ENCODE assay signal across 1 cellular context in genomic region chr19:14551134-14552007, GRCh38.
TF ChIP-seq lines count a peak whose summit lies in the region.
"Not testable (repeated sequence)": the region's sequence is repeated elsewhere in the genome, so short reads cannot be mapped to it uniquely, and the experiment has no call there.

No MANE protein-coding gene starts in this region.

TF ChIP-seq in K562, 482 proteins besides CTCF, POLR2A, EP300 and RAD21:
- peak; percentile 60 for TF ChIP-seq ARID1B (IDR thresholded peaks at IDR 0.05)
- TF ChIP-seq ID3 (CRISPR knock-in tag; IDR thresholded peaks at IDR 0.05); ATF1 (CRISPR knock-in tag; IDR thresholded peaks at IDR 0.05); NR2C1 (tag; IDR thresholded peaks at IDR 0.05); MYC (CRISPR knock-in tag; IDR thresholded peaks at IDR 0.05; ENCODE audit: borderline replicate concordance, low read depth): not testable (repeated sequence)
- TF ChIP-seq ID3 (tag; IDR thresholded peaks at IDR 0.05) = 0 out of 2 replicates have a peak, but pooled peaks have one; percentile 27
- TF ChIP-seq ASH1L (IDR thresholded peaks at IDR 0.05; ENCODE audit: borderline replicate concordance, low read depth, partially characterized antibody) = peak; percentile 22
- peak; percentile 25; the same call in 1 of the 2 replicates for TF ChIP-seq STAG1 (CRISPR knock-in tag; IDR thresholded peaks at IDR 0.05; ENCODE audit: borderline replicate concordance)
- peak; percentile 27; the same call in 1 of the 2 replicates for TF ChIP-seq PKNOX1 (IDR thresholded peaks at IDR 0.05)
- TF ChIP-seq TCF3 (CRISPR knock-in tag; IDR thresholded peaks at IDR 0.05) = peak; percentile 13; the same call in 1 of the 2 replicates
- peak in 1 of 2 experiments; percentile 29; a peak in 1 of 4 replicates for TF ChIP-seq TRIM24 (IDR thresholded peaks at IDR 0.05)
- TF ChIP-seq E2F1 (CRISPR knock-in tag; IDR thresholded peaks at IDR 0.05) = peak; percentile 57; the same call in 1 of the 2 replicates
- TF ChIP-seq, protein P1, sequence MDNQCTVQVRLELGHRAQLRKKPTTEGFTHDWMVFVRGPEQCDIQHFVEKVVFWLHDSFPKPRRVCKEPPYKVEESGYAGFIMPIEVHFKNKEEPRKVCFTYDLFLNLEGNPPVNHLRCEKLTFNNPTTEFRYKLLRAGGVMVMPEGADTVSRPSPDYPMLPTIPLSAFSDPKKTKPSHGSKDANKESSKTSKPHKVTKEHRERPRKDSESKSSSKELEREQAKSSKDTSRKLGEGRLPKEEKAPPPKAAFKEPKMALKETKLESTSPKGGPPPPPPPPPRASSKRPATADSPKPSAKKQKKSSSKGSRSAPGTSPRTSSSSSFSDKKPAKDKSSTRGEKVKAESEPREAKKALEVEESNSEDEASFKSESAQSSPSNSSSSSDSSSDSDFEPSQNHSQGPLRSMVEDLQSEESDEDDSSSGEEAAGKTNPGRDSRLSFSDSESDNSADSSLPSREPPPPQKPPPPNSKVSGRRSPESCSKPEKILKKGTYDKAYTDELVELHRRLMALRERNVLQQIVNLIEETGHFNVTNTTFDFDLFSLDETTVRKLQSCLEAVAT (IDR thresholded peaks at IDR 0.05) = peak; percentile 46 to 53; a peak in 1 of 4 replicates
- TF ChIP-seq ZBTB7A (IDR thresholded peaks at IDR 0.05; ENCODE audit: borderline replicate concordance, control insufficient read depth, low read depth, low read length) = peak; percentile 59; the same call in 1 of the 2 replicates
- TF ChIP-seq MAZ (CRISPR knock-in tag; conservative IDR thresholded peaks at IDR 0.05 in 1 of 2, IDR thresholded peaks at IDR 0.05 in 1 of 2) = peak in 1 of 2 experiments; percentile 32; a peak in 1 of 4 replicates
- TF ChIP-seq ZKSCAN1 (IDR thresholded peaks at IDR 0.05; ENCODE audit: low read depth, low read length) = 0 out of 2 replicates have a peak, but pooled peaks have one; percentile 33
- TF ChIP-seq CSDE1 (IDR thresholded peaks at IDR 0.05) = 0 out of 4 replicates have a peak, but pooled peaks of 1 of the 2 experiments have one; percentile 46
- TF ChIP-seq HMBOX1 (IDR thresholded peaks at IDR 0.05) = peak; percentile 66
- TF ChIP-seq RBFOX2 (IDR thresholded peaks at IDR 0.05; ENCODE audit: low read depth, low read length) = 0 out of 2 replicates have a peak, but pooled peaks have one; percentile 19
- peak; percentile 55; the same call in 1 of the 2 replicates for TF ChIP-seq KLF13 (tag; IDR thresholded peaks at IDR 0.05; ENCODE audit: borderline replicate concordance, low read depth)
- TF ChIP-seq ATF1 (tag; IDR thresholded peaks at IDR 0.05) = peak; percentile 32
- TF ChIP-seq SMC3 (conservative IDR thresholded peaks at IDR 0.05; ENCODE audit: insufficient read depth, low read depth, low read length) = peak; percentile 30; the same call in 1 of the 2 replicates
- TF ChIP-seq, protein P2, sequence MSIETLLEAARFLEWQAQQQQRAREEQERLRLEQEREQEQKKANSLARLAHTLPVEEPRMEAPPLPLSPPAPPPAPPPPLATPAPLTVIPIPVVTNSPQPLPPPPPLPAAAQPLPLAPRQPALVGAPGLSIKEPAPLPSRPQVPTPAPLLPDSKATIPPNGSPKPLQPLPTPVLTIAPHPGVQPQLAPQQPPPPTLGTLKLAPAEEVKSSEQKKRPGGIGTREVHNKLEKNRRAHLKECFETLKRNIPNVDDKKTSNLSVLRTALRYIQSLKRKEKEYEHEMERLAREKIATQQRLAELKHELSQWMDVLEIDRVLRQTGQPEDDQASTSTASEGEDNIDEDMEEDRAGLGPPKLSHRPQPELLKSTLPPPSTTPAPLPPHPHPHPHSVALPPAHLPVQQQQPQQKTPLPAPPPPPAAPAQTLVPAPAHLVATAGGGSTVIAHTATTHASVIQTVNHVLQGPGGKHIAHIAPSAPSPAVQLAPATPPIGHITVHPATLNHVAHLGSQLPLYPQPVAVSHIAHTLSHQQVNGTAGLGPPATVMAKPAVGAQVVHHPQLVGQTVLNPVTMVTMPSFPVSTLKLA (conservative IDR thresholded peaks at IDR 0.05) = peak; percentile 26 to 61; a peak in 2 of 4 replicates
- 0 out of 2 replicates have a peak, but pooled peaks have one; percentile 63 for TF ChIP-seq ZC3H8 (IDR thresholded peaks at IDR 0.05)
- 0 out of 2 replicates have a peak, but pooled peaks have one; percentile 39 for TF ChIP-seq CTBP1 (IDR thresholded peaks at IDR 0.05; ENCODE audit: borderline replicate concordance)
- TF ChIP-seq TAL1 (IDR thresholded peaks at IDR 0.05) = peak; percentile 53; the same call in 1 of the 2 replicates
- TF ChIP-seq NR2C1 (IDR thresholded peaks at IDR 0.05) = 0 out of 2 replicates have a peak, but pooled peaks have one; percentile 10
- TF ChIP-seq CBFB (CRISPR knock-in tag; IDR thresholded peaks at IDR 0.05) = 0 out of 2 replicates have a peak, but pooled peaks have one; percentile 26
- TF ChIP-seq ZFX (CRISPR knock-in tag; IDR thresholded peaks at IDR 0.05) = 0 out of 2 replicates have a peak, but pooled peaks have one; percentile 31
- TF ChIP-seq RBBP5 (IDR thresholded peaks at IDR 0.05; ENCODE audit: borderline replicate concordance, insufficient read depth, low read length, poor library complexity, severe bottlenecking) = peak; percentile 40
- peak in 1 of 2 experiments; percentile 71; a peak in 2 of 4 replicates for TF ChIP-seq SIN3A (IDR thresholded peaks at IDR 0.05; ENCODE audit: borderline replicate concordance in 2 of 2, control insufficient read depth in 1 of 2, low read depth in 2 of 2, low read length in 2 of 2)
- TF ChIP-seq CC2D1A (IDR thresholded peaks at IDR 0.05) = peak; percentile 54; the same call in 1 of the 2 replicates
- TF ChIP-seq SMARCA5 (IDR thresholded peaks at IDR 0.05) = 0 out of 2 replicates have a peak, but pooled peaks have one; percentile 34
- TF ChIP-seq DEAF1 (CRISPR knock-in tag; IDR thresholded peaks at IDR 0.05) = 0 out of 2 replicates have a peak, but pooled peaks have one; percentile 23
- TF ChIP-seq, protein P3, sequence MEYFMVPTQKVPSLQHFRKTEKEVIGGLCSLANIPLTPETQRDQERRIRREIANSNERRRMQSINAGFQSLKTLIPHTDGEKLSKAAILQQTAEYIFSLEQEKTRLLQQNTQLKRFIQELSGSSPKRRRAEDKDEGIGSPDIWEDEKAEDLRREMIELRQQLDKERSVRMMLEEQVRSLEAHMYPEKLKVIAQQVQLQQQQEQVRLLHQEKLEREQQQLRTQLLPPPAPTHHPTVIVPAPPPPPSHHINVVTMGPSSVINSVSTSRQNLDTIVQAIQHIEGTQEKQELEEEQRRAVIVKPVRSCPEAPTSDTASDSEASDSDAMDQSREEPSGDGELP (CRISPR knock-in tag; IDR thresholded peaks at IDR 0.05; ENCODE audit: borderline replicate concordance) = peak; percentile 71; the same call in 1 of the 2 replicates
- peak; percentile 49; the same call in 1 of the 2 replicates for TF ChIP-seq CREM (IDR thresholded peaks at IDR 0.05; ENCODE audit: low read depth)
- TF ChIP-seq CXXC5 (CRISPR knock-in tag; IDR thresholded peaks at IDR 0.05) = peak; percentile 27; the same call in 1 of the 2 replicates
- TF ChIP-seq, protein P4, sequence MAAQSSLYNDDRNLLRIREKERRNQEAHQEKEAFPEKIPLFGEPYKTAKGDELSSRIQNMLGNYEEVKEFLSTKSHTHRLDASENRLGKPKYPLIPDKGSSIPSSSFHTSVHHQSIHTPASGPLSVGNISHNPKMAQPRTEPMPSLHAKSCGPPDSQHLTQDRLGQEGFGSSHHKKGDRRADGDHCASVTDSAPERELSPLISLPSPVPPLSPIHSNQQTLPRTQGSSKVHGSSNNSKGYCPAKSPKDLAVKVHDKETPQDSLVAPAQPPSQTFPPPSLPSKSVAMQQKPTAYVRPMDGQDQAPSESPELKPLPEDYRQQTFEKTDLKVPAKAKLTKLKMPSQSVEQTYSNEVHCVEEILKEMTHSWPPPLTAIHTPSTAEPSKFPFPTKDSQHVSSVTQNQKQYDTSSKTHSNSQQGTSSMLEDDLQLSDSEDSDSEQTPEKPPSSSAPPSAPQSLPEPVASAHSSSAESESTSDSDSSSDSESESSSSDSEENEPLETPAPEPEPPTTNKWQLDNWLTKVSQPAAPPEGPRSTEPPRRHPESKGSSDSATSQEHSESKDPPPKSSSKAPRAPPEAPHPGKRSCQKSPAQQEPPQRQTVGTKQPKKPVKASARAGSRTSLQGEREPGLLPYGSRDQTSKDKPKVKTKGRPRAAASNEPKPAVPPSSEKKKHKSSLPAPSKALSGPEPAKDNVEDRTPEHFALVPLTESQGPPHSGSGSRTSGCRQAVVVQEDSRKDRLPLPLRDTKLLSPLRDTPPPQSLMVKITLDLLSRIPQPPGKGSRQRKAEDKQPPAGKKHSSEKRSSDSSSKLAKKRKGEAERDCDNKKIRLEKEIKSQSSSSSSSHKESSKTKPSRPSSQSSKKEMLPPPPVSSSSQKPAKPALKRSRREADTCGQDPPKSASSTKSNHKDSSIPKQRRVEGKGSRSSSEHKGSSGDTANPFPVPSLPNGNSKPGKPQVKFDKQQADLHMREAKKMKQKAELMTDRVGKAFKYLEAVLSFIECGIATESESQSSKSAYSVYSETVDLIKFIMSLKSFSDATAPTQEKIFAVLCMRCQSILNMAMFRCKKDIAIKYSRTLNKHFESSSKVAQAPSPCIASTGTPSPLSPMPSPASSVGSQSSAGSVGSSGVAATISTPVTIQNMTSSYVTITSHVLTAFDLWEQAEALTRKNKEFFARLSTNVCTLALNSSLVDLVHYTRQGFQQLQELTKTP (IDR thresholded peaks at IDR 0.05; ENCODE audit: low read depth in 1 of 2, partially characterized antibody in 2 of 2) = peak in 1 of 2 experiments; percentile 26
- TF ChIP-seq PHB2 (IDR thresholded peaks at IDR 0.05; ENCODE audit: low read depth) = 0 out of 2 replicates have a peak, but pooled peaks have one; percentile 35
- TF ChIP-seq FOXK2 (conservative IDR thresholded peaks at IDR 0.05 in 1 of 2, IDR thresholded peaks at IDR 0.05 in 1 of 2; ENCODE audit: low read depth in 2 of 2) = peak; percentile 49 to 54; a peak in 2 of 4 replicates
- TF ChIP-seq HDAC1 (IDR thresholded peaks at IDR 0.05) = peak in 1 of 2 experiments; percentile 25; a peak in 2 of 4 replicates
- TF ChIP-seq SMAD4 (CRISPR knock-in tag; conservative IDR thresholded peaks at IDR 0.05) = peak; percentile 18; the same call in 1 of the 2 replicates
- 0 out of 2 replicates have a peak, but pooled peaks have one; percentile 31 for TF ChIP-seq MYC (IDR thresholded peaks at IDR 0.05; ENCODE audit: low read depth, low read length)
- TF ChIP-seq, protein P5, sequence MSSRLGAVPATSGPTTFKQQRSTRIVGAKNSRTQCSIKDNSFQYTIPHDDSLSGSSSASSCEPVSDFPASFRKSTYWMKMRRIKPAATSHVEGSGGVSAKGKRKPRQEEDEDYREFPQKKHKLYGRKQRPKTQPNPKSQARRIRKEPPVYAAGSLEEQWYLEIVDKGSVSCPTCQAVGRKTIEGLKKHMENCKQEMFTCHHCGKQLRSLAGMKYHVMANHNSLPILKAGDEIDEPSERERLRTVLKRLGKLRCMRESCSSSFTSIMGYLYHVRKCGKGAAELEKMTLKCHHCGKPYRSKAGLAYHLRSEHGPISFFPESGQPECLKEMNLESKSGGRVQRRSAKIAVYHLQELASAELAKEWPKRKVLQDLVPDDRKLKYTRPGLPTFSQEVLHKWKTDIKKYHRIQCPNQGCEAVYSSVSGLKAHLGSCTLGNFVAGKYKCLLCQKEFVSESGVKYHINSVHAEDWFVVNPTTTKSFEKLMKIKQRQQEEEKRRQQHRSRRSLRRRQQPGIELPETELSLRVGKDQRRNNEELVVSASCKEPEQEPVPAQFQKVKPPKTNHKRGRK (tag; IDR thresholded peaks at IDR 0.05) = peak; percentile 79
- peak in 1 of 2 experiments; percentile 30; a peak in 1 of 4 replicates for TF ChIP-seq RCOR1 (IDR thresholded peaks at IDR 0.05; ENCODE audit: borderline replicate concordance in 1 of 2, low read depth in 2 of 2, low read length in 2 of 2)
- TF ChIP-seq XRCC5 (IDR thresholded peaks at IDR 0.05; ENCODE audit: low read depth, low read length) = 0 out of 2 replicates have a peak, but pooled peaks have one; percentile 64
- 0 out of 2 replicates have a peak, but pooled peaks have one; percentile 34 for TF ChIP-seq HDAC2 (IDR thresholded peaks at IDR 0.05)
- TF ChIP-seq DPF2 (IDR thresholded peaks at IDR 0.05) = peak; percentile 62
- peak; percentile 69 for TF ChIP-seq CBFA2T3 (IDR thresholded peaks at IDR 0.05)
